In genomic region chr11:39664023-39664422, GRCh38 we compare ENCODE assay signal across 36 cellular contexts.
"Had no signal": no experiment of that assay in that cellular context is flagged by ENCODE, and none has a peak within 500 bp of the region (broad histone marks: within the 10 kb centered on the region; RNA-seq: fewer than 3 reads in every experiment).

No MANE protein-coding gene starts in this region.

- H3K36me3 Mint-ChIP-seq: activated CD4-positive, alpha-beta memory T cell treated with anti-CD3 and anti-CD28 coated beads for 36 hours; activated naive CD8-positive, alpha-beta T cell treated with anti-CD3 and anti-CD28 coated beads for 36 hours; brain had no signal

- H3K4me1 ChIP-seq: adrenal gland, ascending aorta had no signal

- H3K4me3 ChIP-seq: adrenal gland, ascending aorta, cardiac muscle cell had no signal

- H3K9me3 ChIP-seq: adrenal gland, ascending aorta had no signal

- H3K4me3 Mint-ChIP-seq: activated B cell treated with CpG ODN at 0.5 μM for 24 hours; activated CD4-positive, alpha-beta memory T cell treated with anti-CD3 and anti-CD28 coated beads for 36 hours; activated CD4-positive, alpha-beta T cell treated with anti-CD3 and anti-CD28 coated beads, Interleukin-2, amount 10 ng/mL, durations not matched to agents 24 days and 14 days; activated CD8-positive, alpha-beta T cell treated with anti-CD3 and anti-CD28 coated beads for 36 hours; activated naive CD4-positive, alpha-beta T cell treated with anti-CD3 and anti-CD28 coated beads for 36 hours; activated naive CD8-positive, alpha-beta T cell treated with anti-CD3 and anti-CD28 coated beads for 36 hours; activated T-cell treated with anti-CD3 and anti-CD28 coated beads, Interleukin-2, amount 50 U/mL, for 4 hours; activated T-cell treated with anti-CD3 and anti-CD28 coated beads, Interleukin-2, amount 50 U/mL, for 72 hours; activated T-helper 1 cell treated with anti-CD3 and anti-CD28 coated beads, Interleukin-12 subunit alpha, Interleukin-12 subunit beta, Interleukin-2, Interleukin-4 antibody, amounts not matched to agents 30 ng/mL and 10 ng/mL and 1 ng/mL, durations not matched to agents 14 hours and 24 hours and 36 hours; activated T-helper 17 cell treated with anti-CD3 and anti-CD28 coated beads, Interleukin-2, amount 50 U/mL, for 72 hours; brain; central memory CD8-positive, alpha-beta T cell; T-helper 1 cell treated with Interleukin-12 subunit alpha and Interleukin-12 subunit beta and Interleukin-4 antibody, amounts not matched to agents 30 μg/mL and 1 μg/mL, for 36 hours; T-helper 2 cell treated with Interferon-gamma antibody and Interleukin-4, amounts not matched to agents 5 μg/mL and 100 μg/mL, for 36 hours had no signal

- H3K27ac ChIP-seq: adrenal gland, ascending aorta, cardiac muscle cell, VCaP had no signal

- H3K27me3 ChIP-seq: adrenal gland, ascending aorta, cardiac muscle cell had no signal

- H3K36me3 ChIP-seq: adrenal gland, ascending aorta, cardiac muscle cell had no signal

- H3K4me1 Mint-ChIP-seq: activated B cell treated with CpG ODN at 0.5 μM for 24 hours; activated CD4-positive, alpha-beta T cell treated with anti-CD3 and anti-CD28 coated beads, Interleukin-2, amount 10 ng/mL, durations not matched to agents 24 days and 14 days; activated naive CD8-positive, alpha-beta T cell treated with anti-CD3 and anti-CD28 coated beads for 36 hours; activated T-helper 17 cell treated with anti-CD3 and anti-CD28 coated beads, Interleukin-2, amount 50 U/mL, for 72 hours; central memory CD8-positive, alpha-beta T cell had no signal

- H3K27ac Mint-ChIP-seq: activated B cell treated with CpG ODN at 0.5 μM for 24 hours; activated CD4-positive, alpha-beta memory T cell treated with anti-CD3 and anti-CD28 coated beads for 36 hours; activated CD4-positive, alpha-beta T cell treated with anti-CD3 and anti-CD28 coated beads, Interleukin-2, amount 10 ng/mL, durations not matched to agents 24 days and 14 days; activated CD8-positive, alpha-beta T cell treated with anti-CD3 and anti-CD28 coated beads for 36 hours; activated naive CD4-positive, alpha-beta T cell treated with anti-CD3 and anti-CD28 coated beads for 36 hours; activated naive CD4-positive, alpha-beta T cell treated with anti-CD3 and anti-CD28 coated beads, Interleukin-2, amount 50 U/mL, for 72 hours; activated naive CD8-positive, alpha-beta T cell treated with anti-CD3 and anti-CD28 coated beads for 36 hours; activated T-cell treated with anti-CD3 and anti-CD28 coated beads, Interleukin-2, amount 50 U/mL, for 72 hours; activated T-helper 1 cell treated with anti-CD3 and anti-CD28 coated beads, Interleukin-12 subunit alpha, Interleukin-12 subunit beta, Interleukin-2, Interleukin-4 antibody, amounts not matched to agents 30 ng/mL and 10 ng/mL and 1 ng/mL, durations not matched to agents 14 hours and 24 hours and 36 hours; activated T-helper 17 cell treated with anti-CD3 and anti-CD28 coated beads, Interleukin-2, amount 50 U/mL, for 72 hours; brain; T-helper 1 cell treated with Interleukin-12 subunit alpha and Interleukin-12 subunit beta and Interleukin-4 antibody, amounts not matched to agents 30 μg/mL and 1 μg/mL, for 36 hours; T-helper 2 cell treated with Interferon-gamma antibody and Interleukin-4, amounts not matched to agents 5 μg/mL and 100 μg/mL, for 36 hours had no signal

- ATAC-seq: activated CD8-positive, alpha-beta T cell treated with anti-CD3 and anti-CD28 coated beads for 36 hours; activated naive CD4-positive, alpha-beta T cell treated with anti-CD3 and anti-CD28 coated beads, Interleukin-2, amount 50 U/mL, for 72 hours; activated T-cell treated with anti-CD3 and anti-CD28 coated beads, Interleukin-2, amount 50 U/mL, for 4 hours; activated T-cell treated with anti-CD3 and anti-CD28 coated beads, Interleukin-2, amount 50 U/mL, for 72 hours; activated T-helper 17 cell treated with anti-CD3 and anti-CD28 coated beads, Interleukin-2, amount 50 U/mL, for 72 hours had no signal

- H3K27me3 Mint-ChIP-seq: activated B cell treated with CpG ODN at 0.5 μM for 24 hours; activated CD4-positive, alpha-beta memory T cell treated with anti-CD3 and anti-CD28 coated beads for 36 hours; activated CD4-positive, alpha-beta T cell treated with anti-CD3 and anti-CD28 coated beads, Interleukin-2, amount 10 ng/mL, durations not matched to agents 24 days and 14 days; activated CD8-positive, alpha-beta T cell treated with anti-CD3 and anti-CD28 coated beads for 36 hours; activated naive CD8-positive, alpha-beta T cell treated with anti-CD3 and anti-CD28 coated beads for 36 hours; activated T-helper 17 cell treated with anti-CD3 and anti-CD28 coated beads, Interleukin-2, amount 50 U/mL, for 72 hours; brain; central memory CD8-positive, alpha-beta T cell had no signal

- DNase-seq: activated B cell treated with CpG ODN at 0.5 μM for 24 hours; activated CD4-positive, alpha-beta memory T cell treated with anti-CD3 and anti-CD28 coated beads for 36 hours; activated CD4-positive, alpha-beta T cell treated with anti-CD3 and anti-CD28 coated beads for 4 hours; activated CD4-positive, alpha-beta T cell treated with anti-CD3 and anti-CD28 coated beads, Interleukin-2, amount 10 ng/mL, durations not matched to agents 24 days and 14 days; activated CD4-positive, alpha-beta T cell treated with anti-CD3 and anti-CD28 coated beads, Interleukin-2, amount 50 U/mL, for 1 hour; activated CD4-positive, alpha-beta T cell treated with anti-CD3 and anti-CD28 coated beads, Interleukin-2, amount 50 U/mL, for 4 hours; activated CD4-positive, CD25-positive, alpha-beta regulatory T cell treated with anti-CD3 and anti-CD28 coated beads, Interleukin-2, amount 50 U/mL, for 72 hours; activated CD8-positive, alpha-beta memory T cell treated with anti-CD3 and anti-CD28 coated beads, Interleukin-2, amount 50 U/mL, for 4 hours; activated CD8-positive, alpha-beta T cell treated with anti-CD3 and anti-CD28 coated beads for 36 hours; activated effector memory CD4-positive, alpha-beta T cell treated with anti-CD3 and anti-CD28 coated beads, Interleukin-2, amount 50 U/mL, for 16 hours; activated gamma-delta T cell treated with Interleukin-2 at 50 U/mL for 16 hours; activated naive CD4-positive, alpha-beta T cell; activated naive CD4-positive, alpha-beta T cell treated with anti-CD3 and anti-CD28 coated beads for 36 hours; activated naive CD4-positive, alpha-beta T cell treated with anti-CD3 and anti-CD28 coated beads, Interleukin-2, amount 50 U/mL, for 16 hours; activated naive CD8-positive, alpha-beta T cell treated with anti-CD3 and anti-CD28 coated beads for 36 hours; activated T-cell treated with anti-CD3 and anti-CD28 coated beads for 4 hours; activated T-cell treated with anti-CD3 and anti-CD28 coated beads, Interleukin-2, amount 50 U/mL, for 1 hour; activated T-cell treated with anti-CD3 and anti-CD28 coated beads, Interleukin-2, amount 50 U/mL, for 4 hours; activated T-cell treated with anti-CD3 and anti-CD28 coated beads, Interleukin-2, amount 50 U/mL, for 72 hours; adrenal gland; amniotic stem cell; caudate nucleus; cerebellar nuclear complex; T-helper 1 cell; T-helper 2 cell; T-helper 9 cell had no signal
